In genomic region chr11:69705901-69706787, GRCh38 we compare ENCODE assay signal across 1 cellular context.
TF ChIP-seq lines count a peak whose summit lies in the region.

No MANE protein-coding gene starts in this region.

TF ChIP-seq in H1, 55 proteins besides CTCF, POLR2A, EP300 and RAD21 (continued from another document):
- TF ChIP-seq, protein P1, sequence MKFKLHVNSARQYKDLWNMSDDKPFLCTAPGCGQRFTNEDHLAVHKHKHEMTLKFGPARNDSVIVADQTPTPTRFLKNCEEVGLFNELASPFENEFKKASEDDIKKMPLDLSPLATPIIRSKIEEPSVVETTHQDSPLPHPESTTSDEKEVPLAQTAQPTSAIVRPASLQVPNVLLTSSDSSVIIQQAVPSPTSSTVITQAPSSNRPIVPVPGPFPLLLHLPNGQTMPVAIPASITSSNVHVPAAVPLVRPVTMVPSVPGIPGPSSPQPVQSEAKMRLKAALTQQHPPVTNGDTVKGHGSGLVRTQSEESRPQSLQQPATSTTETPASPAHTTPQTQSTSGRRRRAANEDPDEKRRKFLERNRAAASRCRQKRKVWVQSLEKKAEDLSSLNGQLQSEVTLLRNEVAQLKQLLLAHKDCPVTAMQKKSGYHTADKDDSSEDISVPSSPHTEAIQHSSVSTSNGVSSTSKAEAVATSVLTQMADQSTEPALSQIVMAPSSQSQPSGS (IDR thresholded peaks at IDR 0.05; ENCODE audit: low read length), result no peak
- no peak for TF ChIP-seq SP2 (IDR thresholded peaks at IDR 0.05; ENCODE audit: low read length)
